Comparison of ENCODE assay signal across 11 cellular contexts in genomic region chr6:112429226-112429625, GRCh38.
DNase-seq lines count a peak whose midpoint lies in the region; ATAC-seq and TF ChIP-seq lines count a peak whose summit lies in the region.
"Had no signal": no experiment of that assay in that cellular context is flagged by ENCODE, and none has a peak within 500 bp of the region (broad histone marks: within the 10 kb centered on the region; RNA-seq: fewer than 3 reads in every experiment).

No MANE protein-coding gene starts in this region.

- in situ Hi-C loops in IMR-90 (cut with MboI; ENCODE audit: low sequenced_read_pairs), result no loop called here
- in situ Hi-C loops in brain microvascular endothelial cell (cut with HindIII; ENCODE audit: low pct_ligation_motif_present, low sequenced_read_pairs), result no loop called here

- intact Hi-C loops in Caco-2 (cut with micrococcal nuclease; ENCODE audit: unreplicated experiment), result loop anchor here (1.0 to 2.0 kb wide), 3 partner anchors 74 to 190 kb away; no protein-coding TSS in a partner anchor
- intact Hi-C loops in IMR-90 (cut with micrococcal nuclease), result no loop called here
- intact Hi-C loops in activated naive CD4-positive, alpha-beta T cell treated with anti-CD3 and anti-CD28 coated beads for 36 hours (cut with micrococcal nuclease), result no loop called here

- H4K5ac ChIP-seq in IMR-90 (ENCODE audit: low read depth, low read length), result no peak overlapping the region

- H2AK9ac ChIP-seq in IMR-90 (replicated peaks; ENCODE audit: low read depth, low read length, poor library complexity), result no peak overlapping the region

- H2AFZ ChIP-seq in IMR-90 (replicated peaks; ENCODE audit: low read length, poor library complexity) (peak overlapping the region; percentile 40), mesenchymal stem cell (ENCODE audit: low read depth, low read length) (no peak overlapping the region)

- H3K27ac Mint-ChIP-seq in Caco-2 (ENCODE audit: unreplicated experiment), result peak overlapping the region; percentile 47
- H3K27ac Mint-ChIP-seq in activated naive CD4-positive, alpha-beta T cell treated with anti-CD3 and anti-CD28 coated beads for 36 hours, result no peak overlapping the region
- H3K27ac Mint-ChIP-seq: activated naive CD4-positive, alpha-beta T cell treated with anti-CD3 and anti-CD28 coated beads, Interleukin-2, amount 10 ng/mL, durations not matched to agents 7 days and 5 days had no signal

- H3K9me1 ChIP-seq in IMR-90 (ENCODE audit: insufficient read depth, low read length), result no peaks in the 10 kb centered on the region

- WGBS in IMR-90 (ENCODE audit: extremely low coverage in 2 of 2, insufficient read length in 1 of 2), 2 experiments, result no CpG with 5 or more reads among the region's 3 CpGs
- WGBS in mesenchymal stem cell, result 60% methylated on average over 2 of the region's 3 CpGs

- no peak overlapping the region for H3K4me3 Mint-ChIP-seq in Caco-2 (ENCODE audit: unreplicated experiment)
- H3K4me3 Mint-ChIP-seq in activated naive CD4-positive, alpha-beta T cell treated with anti-CD3 and anti-CD28 coated beads for 36 hours, result no peak overlapping the region
- H3K4me3 Mint-ChIP-seq: activated naive CD4-positive, alpha-beta T cell treated with anti-CD3 and anti-CD28 coated beads, Interleukin-2, amount 10 ng/mL, durations not matched to agents 7 days and 5 days had no signal

- no peaks in the 10 kb centered on the region for H3K4me1 Mint-ChIP-seq in Caco-2 (ENCODE audit: low read depth, unreplicated experiment)
- H3K4me1 Mint-ChIP-seq in activated naive CD4-positive, alpha-beta T cell treated with anti-CD3 and anti-CD28 coated beads for 36 hours (ENCODE audit: low read depth), result no peaks in the 10 kb centered on the region
- H3K4me1 Mint-ChIP-seq: activated naive CD4-positive, alpha-beta T cell treated with anti-CD3 and anti-CD28 coated beads, Interleukin-2, amount 10 ng/mL, durations not matched to agents 7 days and 5 days had no signal

- H4K8ac ChIP-seq in IMR-90 (ENCODE audit: low read depth in 2 of 2, low read length in 2 of 2), result no peak overlapping the region; a peak in 1 of 4 replicates
- no peak overlapping the region for H4K8ac ChIP-seq in mesenchymal stem cell (ENCODE audit: low read length)

- H3K14ac ChIP-seq in IMR-90 (replicated peaks; ENCODE audit: low read depth, low read length) (no peak overlapping the region), mesenchymal stem cell (ENCODE audit: low read length in 2 of 2) (no peak overlapping the region)

- no peaks in the 10 kb centered on the region for H4K20me1 ChIP-seq in IMR-90 (ENCODE audit: insufficient read depth, low read length)

- DNase-seq in Caco-2, result peak in 1 of 2 experiments; percentile 46
- DNase-seq in IMR-90, result peak; percentile 53
- peak; percentile 38 for DNase-seq in brain microvascular endothelial cell
- DNase-seq in mesenchymal stem cell, result peak; percentile 46
- DNase-seq in activated CD4-positive, alpha-beta T cell treated with anti-CD3 and anti-CD28 coated beads for 48 hours, result no peak
- DNase-seq in AG08396 (ENCODE audit: low spot score), result no peak
- DNase-seq in activated naive CD4-positive, alpha-beta T cell treated with anti-CD3 and anti-CD28 coated beads for 36 hours, result no peak
- DNase-seq: activated CD4-positive, alpha-beta T cell treated with anti-CD3 and anti-CD28 coated beads, Interleukin-2, amount 50 U/mL, for 4 hours; activated naive CD4-positive, alpha-beta T cell treated with anti-CD3 and anti-CD28 coated beads, Interleukin-2, amount 10 ng/mL, durations not matched to agents 7 days and 5 days; NCI-H524 treated with DMSO at 0.1 percent for 48 hours had no signal

- H3K27ac ChIP-seq in IMR-90 (ENCODE audit: insufficient read depth, low read length) (no peak overlapping the region), brain microvascular endothelial cell (no peak overlapping the region), mesenchymal stem cell (ENCODE audit: low read length, poor library complexity, severe bottlenecking) (no peak overlapping the region)

- H2BK15ac ChIP-seq in IMR-90 (ENCODE audit: low read depth, low read length), result peak overlapping the region; percentile 77; the same call in 2 of the 3 replicates
- no peak overlapping the region for H2BK15ac ChIP-seq in mesenchymal stem cell (ENCODE audit: low read depth, poor library complexity, severe bottlenecking)

- H3K56ac ChIP-seq in IMR-90 (ENCODE audit: extremely low read depth, insufficient read depth, low read length), result no peak overlapping the region

- TF ChIP-seq CTCF in Caco-2 (IDR thresholded peaks at IDR 0.05; ENCODE audit: insufficient read depth in 1 of 2, low read depth in 1 of 2, low read length in 1 of 2, severe bottlenecking in 1 of 2, unreplicated experiment in 1 of 2), result peak; percentile 28 to 55
- TF ChIP-seq CTCF in IMR-90 (conservative IDR thresholded peaks at IDR 0.05; ENCODE audit: low read depth, low read length), result peak; percentile 47
- peak; percentile 53 for TF ChIP-seq CTCF in brain microvascular endothelial cell (IDR thresholded peaks at IDR 0.05; ENCODE audit: low read depth, low read length, missing control alignments)

- ATAC-seq in IMR-90 (ENCODE audit: low read depth), result peak; percentile 57
- no peak for ATAC-seq in GM21723 (IDR thresholded peaks at IDR 0.05; ENCODE audit: unreplicated experiment)

- H3K36me3 ChIP-seq in Caco-2 (ENCODE audit: control insufficient read depth, insufficient read depth, low read length) (no peaks in the 10 kb centered on the region; the same call in 1 of the 2 replicates), IMR-90 (ENCODE audit: control insufficient read depth, insufficient read depth, low read length) (no peaks in the 10 kb centered on the region), brain microvascular endothelial cell (replicated peaks) (no peaks in the 10 kb centered on the region), mesenchymal stem cell (ENCODE audit: control insufficient read depth in 1 of 2, insufficient read depth in 2 of 2, low read depth in 1 of 2, low read length in 2 of 2) (no peaks in the 10 kb centered on the region)

- H3K4me2 ChIP-seq in IMR-90 (ENCODE audit: low read depth, low read length), result no peak overlapping the region
- no peak overlapping the region for H3K4me2 ChIP-seq in mesenchymal stem cell (ENCODE audit: low read length, poor library complexity, severe bottlenecking)

- no peak overlapping the region for H3K18ac ChIP-seq in IMR-90 (ENCODE audit: low read depth, low read length)
- peak overlapping the region in 1 of 2 experiments; percentile 18 for H3K18ac ChIP-seq in mesenchymal stem cell (ENCODE audit: low read depth in 1 of 2, low read length in 2 of 2)

- TF ChIP-seq POLR2A in IMR-90 (IDR thresholded peaks at IDR 0.05; ENCODE audit: low read depth, low read length), result no peak

- H3K4me1 ChIP-seq in Caco-2 (no peaks in the 10 kb centered on the region), IMR-90 (ENCODE audit: control insufficient read depth, insufficient read depth, low read length) (no peaks in the 10 kb centered on the region; the same call in 1 of the 2 replicates), mesenchymal stem cell (ENCODE audit: control insufficient read depth, insufficient read depth, low read depth, low read length) (no peaks in the 10 kb centered on the region)

- H2BK5ac ChIP-seq in IMR-90 (ENCODE audit: low read depth, low read length, poor library complexity, severe bottlenecking) (no peak overlapping the region), mesenchymal stem cell (ENCODE audit: low read depth, low read length, poor library complexity, severe bottlenecking) (no peak overlapping the region)

- dilution Hi-C loops in IMR-90 (cut with HindIII; ENCODE audit: low sequenced_read_pairs, unreplicated experiment), result no loop called here

- H2BK20ac ChIP-seq in IMR-90 (ENCODE audit: low read depth, low read length), result no peak overlapping the region; the same call in 1 of the 2 replicates

- no TSS peak for BruUV-seq in Caco-2 (replicated peaks; lab: Mats Ljungman, UMichigan)
- no TSS peak for BruUV-seq in IMR-90 (replicated peaks; lab: Mats Ljungman, UMichigan)

- H2BK120ac ChIP-seq in IMR-90 (ENCODE audit: low read depth, low read length) (no peak overlapping the region), mesenchymal stem cell (ENCODE audit: low read depth, low read length) (no peak overlapping the region)

- TF ChIP-seq RAD21 in IMR-90 (IDR thresholded peaks at IDR 0.05; ENCODE audit: low read length), result peak; percentile 53

- no peaks in the 10 kb centered on the region for H3K27me3 ChIP-seq in Caco-2 (replicated peaks; ENCODE audit: control insufficient read depth, insufficient read depth, low read length)
- H3K27me3 ChIP-seq in IMR-90 (ENCODE audit: control insufficient read depth, insufficient read depth, low read length), result no peaks in the 10 kb centered on the region
- no peaks in the 10 kb centered on the region for H3K27me3 ChIP-seq in brain microvascular endothelial cell (replicated peaks)
- H3K27me3 ChIP-seq in mesenchymal stem cell (ENCODE audit: control insufficient read depth in 1 of 2, insufficient read depth in 1 of 2, low read length in 2 of 2), result no peaks in the 10 kb centered on the region

- H3K79me1 ChIP-seq in IMR-90 (ENCODE audit: low read depth in 1 of 2, low read length in 2 of 2), result no peaks in the 10 kb centered on the region
- H3K79me1 ChIP-seq in mesenchymal stem cell (replicated peaks; ENCODE audit: low read length, poor library complexity, severe bottlenecking), result no peaks in the 10 kb centered on the region

- 0 out of 2 replicates have a peak overlapping the region, but pooled peaks have one; percentile 17 for H4K91ac ChIP-seq in IMR-90 (ENCODE audit: insufficient read depth, low read depth, low read length)
- H4K91ac ChIP-seq in mesenchymal stem cell (ENCODE audit: low read length), result no peak overlapping the region

- H3K27me3 Mint-ChIP-seq in Caco-2 (ENCODE audit: insufficient read depth, unreplicated experiment), result no peaks in the 10 kb centered on the region
- no peaks in the 10 kb centered on the region for H3K27me3 Mint-ChIP-seq in activated naive CD4-positive, alpha-beta T cell treated with anti-CD3 and anti-CD28 coated beads for 36 hours (ENCODE audit: low read depth)
- H3K27me3 Mint-ChIP-seq: activated naive CD4-positive, alpha-beta T cell treated with anti-CD3 and anti-CD28 coated beads, Interleukin-2, amount 10 ng/mL, durations not matched to agents 7 days and 5 days had no signal

- no peaks in the 10 kb centered on the region for H3K36me3 Mint-ChIP-seq in Caco-2 (ENCODE audit: insufficient read depth, unreplicated experiment)
- no peaks in the 10 kb centered on the region for H3K36me3 Mint-ChIP-seq in activated naive CD4-positive, alpha-beta T cell treated with anti-CD3 and anti-CD28 coated beads for 36 hours (ENCODE audit: low read depth)
- H3K36me3 Mint-ChIP-seq: activated naive CD4-positive, alpha-beta T cell treated with anti-CD3 and anti-CD28 coated beads, Interleukin-2, amount 10 ng/mL, durations not matched to agents 7 days and 5 days had no signal

- no peaks in the 10 kb centered on the region for H3K9me3 ChIP-seq in Caco-2
- 0 out of 2 replicates have a peak, but pooled peaks cover 1% of the 10 kb centered on the region for H3K9me3 ChIP-seq in IMR-90 (ENCODE audit: control insufficient read depth, insufficient read depth, low read length)
- no peaks in the 10 kb centered on the region for H3K9me3 ChIP-seq in mesenchymal stem cell (ENCODE audit: control insufficient read depth, low read length)

- H3K4me3 ChIP-seq in Caco-2 (ENCODE audit: low read depth, low read length) (no peak overlapping the region), IMR-90 (ENCODE audit: insufficient read depth, low read depth, low read length) (no peak overlapping the region), brain microvascular endothelial cell (ENCODE audit: low read depth, low read length) (no peak overlapping the region), mesenchymal stem cell (ENCODE audit: insufficient read depth in 1 of 2, low read depth in 1 of 2, low read length in 2 of 2) (no peak overlapping the region)

- H3K9me3 Mint-ChIP-seq in Caco-2 (ENCODE audit: unreplicated experiment), result no peaks in the 10 kb centered on the region
- H3K9me3 Mint-ChIP-seq in activated naive CD4-positive, alpha-beta T cell treated with anti-CD3 and anti-CD28 coated beads for 36 hours, result peaks cover 4% of the 10 kb centered on the region
- H3K9me3 Mint-ChIP-seq: activated naive CD4-positive, alpha-beta T cell treated with anti-CD3 and anti-CD28 coated beads, Interleukin-2, amount 10 ng/mL, durations not matched to agents 7 days and 5 days had no signal

- POLR2A ChIA-PET in Caco-2 (lab: Charles Lee) (no interaction called here), IMR-90 (lab: Charles Lee; ENCODE audit: unreplicated experiment) (no interaction called here)

- H2BK12ac ChIP-seq in mesenchymal stem cell (ENCODE audit: low read length in 2 of 2), result no peak overlapping the region

- CTCF ChIA-PET in Caco-2 (lab: Charles Lee), result no interaction called here
- CTCF ChIA-PET in IMR-90 (lab: Yijun Ruan, JAX), result interaction anchor here (0.6 kb wide), 1 partner anchor 152 kb away, joined by 3 read pairs; no protein-coding TSS in a partner anchor
- CTCF ChIA-PET in activated naive CD4-positive, alpha-beta T cell treated with anti-CD3 and anti-CD28 coated beads for 36 hours (lab: Charles Lee), result no interaction called here

- H2AK5ac ChIP-seq in IMR-90 (ENCODE audit: low read depth, low read length), result peak overlapping the region; percentile 36; the same call in 1 of the 2 replicates
- no peak overlapping the region for H2AK5ac ChIP-seq in mesenchymal stem cell (ENCODE audit: low read length, severe bottlenecking)

- H3K23ac ChIP-seq in IMR-90 (ENCODE audit: low read depth, low read length) (no peak overlapping the region), mesenchymal stem cell (ENCODE audit: low read length in 2 of 2) (no peak overlapping the region)

- H3K4ac ChIP-seq in IMR-90 (ENCODE audit: low read depth, low read length) (peak overlapping the region; percentile 24; the same call in 1 of the 2 replicates), mesenchymal stem cell (ENCODE audit: low read depth in 1 of 2, low read length in 2 of 2) (no peak overlapping the region)

- H3K9ac ChIP-seq in IMR-90 (ENCODE audit: low read depth, low read length) (no peak overlapping the region), mesenchymal stem cell (ENCODE audit: low read length) (no peak overlapping the region)

Comparison
In these comparisons a context has a peak if more than half of its experiments do, and no peak if none do; other contexts are left out.
1. DNase-seq: peak in IMR-90 (single experiment), brain microvascular endothelial cell (single experiment) and mesenchymal stem cell (single experiment); none in activated CD4-positive, alpha-beta T cell treated with anti-CD3 and anti-CD28 coated beads for 48 hours (single experiment), AG08396 (single experiment) and activated naive CD4-positive, alpha-beta T cell treated with anti-CD3 and anti-CD28 coated beads for 36 hours (single experiment).
2. Peak in every context shown above with its lines, with median percentiles within 50 percentile points of each other: CTCF ChIP-seq.